28 cellular contexts compared by ENCODE assay signal in genomic region chr22:43207849-43208702, GRCh38.
"Had no signal": no experiment of that assay in that cellular context is flagged by ENCODE, and none has a peak within 500 bp of the region (broad histone marks: within the 10 kb centered on the region; RNA-seq: fewer than 3 reads in every experiment).

No MANE protein-coding gene starts in this region.

- H3K9me3 Mint-ChIP-seq: activated T-cell treated with anti-CD3 and anti-CD28 coated beads, Interleukin-2, amount 50 U/mL, for 72 hours; immature natural killer cell; naive B cell; nephron progenitor cell; stimulated activated naive B cell treated with anti-CD40 and anti-IgM and Interleukin-4, amounts not matched to agents 10 μg/mL and 1 μg/mL and 100 μg/mL, for 72 hours had no signal

- H3K9me3 ChIP-seq: esophagus muscularis mucosa, heart left ventricle, left ventricle myocardium inferior, suprapubic skin, tibial nerve had no signal

- H3K4me1 ChIP-seq: foreskin keratinocyte, suprapubic skin had no signal

- H3K4me3 ChIP-seq: esophagus muscularis mucosa, heart left ventricle, left ventricle myocardium inferior, smooth muscle cell, suprapubic skin, tibial nerve had no signal

- H3K4me3 Mint-ChIP-seq: activated T-cell treated with anti-CD3 and anti-CD28 coated beads, Interleukin-2, amount 50 U/mL, for 72 hours; immature natural killer cell; naive B cell; nephron progenitor cell; stimulated activated naive B cell treated with anti-CD40 and anti-IgM and Interleukin-4, amounts not matched to agents 10 μg/mL and 1 μg/mL and 100 μg/mL, for 72 hours had no signal

- DNase-seq: activated CD4-positive, alpha-beta T cell treated with anti-CD3 and anti-CD28 coated beads for 4 hours; activated CD4-positive, alpha-beta T cell treated with anti-CD3 and anti-CD28 coated beads, Interleukin-2, amount 50 U/mL, for 4 hours; activated naive CD4-positive, alpha-beta T cell; activated T-cell treated with anti-CD3 and anti-CD28 coated beads for 4 hours; activated T-cell treated with anti-CD3 and anti-CD28 coated beads, Interleukin-2, amount 50 U/mL, for 72 hours; amniotic stem cell; caudate nucleus; foreskin keratinocyte; hypothalamus; immature natural killer cell; kidney glomerular epithelial cell; left ventricle myocardium inferior; naive B cell; nephron progenitor cell; occipital lobe; retina; stimulated activated CD4-positive, alpha-beta T cell treated with anti-CD3 and anti-CD28 coated beads, Interleukin-1b, Interleukin-23, amount 100 ng/mL, for 48 hours; stimulated activated CD4-positive, alpha-beta T cell treated with anti-CD3 and anti-CD28 coated beads, Interleukin-4, amount 100 ng/mL, for 4 hours; stimulated activated CD8-positive, alpha-beta memory T cell treated with anti-CD3 and anti-CD28 coated beads, Interleukin-4, amount 100 ng/mL, for 48 hours; stimulated activated naive B cell treated with anti-CD40 and anti-IgM and Interleukin-4, amounts not matched to agents 10 μg/mL and 1 μg/mL and 100 μg/mL, for 72 hours; T-helper 9 cell had no signal

- H3K27ac ChIP-seq: esophagus muscularis mucosa, foreskin keratinocyte, heart left ventricle, left ventricle myocardium inferior, suprapubic skin, tibial nerve, VCaP had no signal

- H3K4me2 ChIP-seq: smooth muscle cell had no signal

- H3K36me3 Mint-ChIP-seq: immature natural killer cell; naive B cell; stimulated activated naive B cell treated with anti-CD40 and anti-IgM and Interleukin-4, amounts not matched to agents 10 μg/mL and 1 μg/mL and 100 μg/mL, for 72 hours had no signal

- H3K36me3 ChIP-seq: heart left ventricle, left ventricle myocardium inferior, suprapubic skin had no signal

- H3K27me3 ChIP-seq: esophagus muscularis mucosa, tibial nerve had no signal

- FAIRE-seq: TTC549 had no signal

- H3K27ac Mint-ChIP-seq: activated T-cell treated with anti-CD3 and anti-CD28 coated beads, Interleukin-2, amount 50 U/mL, for 72 hours; nephron progenitor cell; stimulated activated naive B cell treated with anti-CD40 and anti-IgM and Interleukin-4, amounts not matched to agents 10 μg/mL and 1 μg/mL and 100 μg/mL, for 72 hours had no signal
